In the genomic region with DNA sequence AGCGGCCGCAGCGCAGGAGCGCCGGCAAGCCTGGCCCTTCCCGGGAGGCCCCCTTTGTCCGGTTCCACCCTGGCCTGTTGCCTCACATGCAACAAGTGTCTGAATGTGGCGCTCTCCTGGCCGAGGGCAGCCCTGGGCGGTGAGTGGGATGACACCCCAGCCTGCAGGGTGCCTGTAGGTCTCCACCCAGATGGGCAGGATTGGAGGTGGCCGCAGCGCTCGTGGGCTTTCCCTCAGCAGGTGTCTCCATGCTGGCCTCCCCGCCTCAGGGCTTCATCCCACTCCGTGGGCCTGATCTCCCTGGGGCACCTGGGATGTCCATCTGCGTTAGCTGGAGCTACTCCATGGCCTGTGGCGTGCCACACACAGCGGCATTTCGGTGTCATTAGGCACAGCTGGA, we compare ENCODE assay signal across 7 cellular contexts. TPM values are rescaled to one million over a fixed set of nuclear protein-coding genes. Genes with fewer than 3 reads are reported as not detected.
DNase-seq lines count a peak whose midpoint lies in the region; ATAC-seq and TF ChIP-seq lines count a peak whose summit lies in the region.
"Had no signal": no experiment of that assay in that cellular context is flagged by ENCODE, and none has a peak within 500 bp of the region (broad histone marks: within the 10 kb centered on the region; RNA-seq: fewer than 3 reads in every experiment).

No MANE protein-coding gene starts in this region.

- H3K9me3 ChIP-seq in suprapubic skin = no peaks in the 10 kb centered on the region

- H3K4me3 Mint-ChIP-seq in T-helper 2 cell treated with Interferon-gamma antibody and Interleukin-4, amounts not matched to agents 5 μg/mL and 100 μg/mL, for 36 hours = peak overlapping the region; percentile 85

- H3K27me3 Mint-ChIP-seq in T-helper 2 cell treated with Interferon-gamma antibody and Interleukin-4, amounts not matched to agents 5 μg/mL and 100 μg/mL, for 36 hours (ENCODE audit: low read depth) = no peaks in the 10 kb centered on the region

- H3K9me3 Mint-ChIP-seq in T-helper 2 cell treated with Interferon-gamma antibody and Interleukin-4, amounts not matched to agents 5 μg/mL and 100 μg/mL, for 36 hours = no peaks in the 10 kb centered on the region

- DNase-seq in T-helper 2 cell treated with Interferon-gamma antibody and Interleukin-4, amounts not matched to agents 5 μg/mL and 100 μg/mL, for 36 hours (ENCODE audit: low spot score) = no peak
- DNase-seq in T-helper 2 cell (no peak), foreskin fibroblast (no peak), suprapubic skin (ENCODE audit: low spot score in 2 of 2) (peak in 1 of 2 donors; percentile 69), DMS153 treated with DMSO at 0.1 percent for 48 hours (lab: John Stamatoyannopoulos, UW; ENCODE audit: unreplicated experiment) (no peak)
- DNase-seq: KG1 had no signal

- H3K4me1 ChIP-seq in suprapubic skin = peaks cover 31% of the 10 kb centered on the region

- no peak for TF ChIP-seq POLR2A in suprapubic skin (IDR thresholded peaks at IDR 0.05)

- peaks cover 2% of the 10 kb centered on the region for H3K36me3 Mint-ChIP-seq in T-helper 2 cell treated with Interferon-gamma antibody and Interleukin-4, amounts not matched to agents 5 μg/mL and 100 μg/mL, for 36 hours (ENCODE audit: low read depth)

- no peak for TF ChIP-seq EP300 in suprapubic skin (IDR thresholded peaks at IDR 0.05)

- H3K27ac ChIP-seq in suprapubic skin = no peak overlapping the region

- H3K4me3 ChIP-seq in foreskin fibroblast (ENCODE audit: low read depth in 1 of 2, low read length in 2 of 2) (peak overlapping the region; percentile 95 to 96), suprapubic skin (peak overlapping the region; percentile 96)

- peaks cover 8% of the 10 kb centered on the region for H3K36me3 ChIP-seq in suprapubic skin

- no peaks in the 10 kb centered on the region for H3K27me3 ChIP-seq in suprapubic skin

- H3K4me1 Mint-ChIP-seq in T-helper 2 cell treated with Interferon-gamma antibody and Interleukin-4, amounts not matched to agents 5 μg/mL and 100 μg/mL, for 36 hours (ENCODE audit: low read depth) = peaks cover 26% of the 10 kb centered on the region

- peak overlapping the region; percentile 91 for H3K27ac Mint-ChIP-seq in T-helper 2 cell treated with Interferon-gamma antibody and Interleukin-4, amounts not matched to agents 5 μg/mL and 100 μg/mL, for 36 hours

- 75% methylated on average over 17 of the region's 19 CpGs for WGBS in suprapubic skin

- TF ChIP-seq CTCF in foreskin fibroblast (IDR thresholded peaks at IDR 0.05; ENCODE audit: low read depth, low read length) (no peak), suprapubic skin (IDR thresholded peaks at IDR 0.05) (no peak)

- ATAC-seq in HG02588 (IDR thresholded peaks at IDR 0.05; ENCODE audit: unreplicated experiment) = no peak

RNA-seq across cellular contexts. Expression of a gene that starts 1.5 kb away (rescaled TPM):
- 100 to 1,000 TPM; 131 to 212 (median 154) TPM for total RNA-seq in suprapubic skin

RNA-seq across cellular contexts. Expression of a gene that starts 15.1 kb away (rescaled TPM):
- total RNA-seq in suprapubic skin = 1 to 10 TPM; 1.7 to 3.1 (median 2.9) TPM

RNA-seq across cellular contexts. Expression of a gene that starts 16.9 kb away (rescaled TPM):
- total RNA-seq in suprapubic skin = 10 to 100 TPM in 3 of 4 donors, 1 to 10 TPM in 1; 9.0 to 26.2 (median 24.5) TPM

RNA-seq across cellular contexts. Expression of a gene that starts 42.0 kb away (rescaled TPM):
- total RNA-seq in suprapubic skin = 10 to 100 TPM; 18.1 to 28.6 (median 23.3) TPM

RNA-seq across cellular contexts. Expression of a gene that starts 42.2 kb away (rescaled TPM):
- 100 to 1,000 TPM; 102 to 115 (median 109) TPM for total RNA-seq in suprapubic skin
